In genomic region chr18:50399582-50399981, GRCh38 we compare ENCODE assay signal across 24 cellular contexts. TPM values are rescaled to one million over a fixed set of nuclear protein-coding genes. Genes with fewer than 3 reads are reported as not detected.
"Had no signal": no experiment of that assay in that cellular context is flagged by ENCODE, and none has a peak within 500 bp of the region (broad histone marks: within the 10 kb centered on the region; RNA-seq: fewer than 3 reads in every experiment).

No MANE protein-coding gene starts in this region.

- H3K27ac Mint-ChIP-seq: memory B cell; naive thymus-derived CD4-positive, alpha-beta T cell; nephron; stimulated activated memory B cell treated with anti-CD40 and anti-IgM and Interleukin-4, amounts not matched to agents 10 μg/mL and 1 μg/mL and 100 μg/mL, for 72 hours; stimulated activated naive CD8-positive, alpha-beta T cell treated with anti-CD3 and anti-CD28 coated beads, Interleukin-15, Interleukin-2, amounts not matched to agents 100 ng/mL and 50 ng/mL, for 24 hours had no signal

- H3K9me3 ChIP-seq: gastrocnemius medialis, psoas muscle, spleen, thoracic aorta, tibial nerve, upper lobe of left lung had no signal

- ATAC-seq: esophagus mucosa; gastrocnemius medialis; left lobe of liver; naive thymus-derived CD4-positive, alpha-beta T cell; psoas muscle; right cardiac atrium; stimulated activated memory B cell treated with anti-CD40 and anti-IgM and Interleukin-4, amounts not matched to agents 10 μg/mL and 1 μg/mL and 100 μg/mL, for 72 hours had no signal

- H3K36me3 ChIP-seq: gastrocnemius medialis, thoracic aorta, tibial nerve, upper lobe of left lung had no signal

- H3K27ac ChIP-seq: dorsolateral prefrontal cortex, epithelial cell of prostate, gastrocnemius medialis, psoas muscle, skin epidermis, spleen, thoracic aorta, tibial nerve, upper lobe of left lung had no signal

- H3K4me3 Mint-ChIP-seq: memory B cell; naive thymus-derived CD4-positive, alpha-beta T cell; stimulated activated memory B cell treated with anti-CD40 and anti-IgM and Interleukin-4, amounts not matched to agents 10 μg/mL and 1 μg/mL and 100 μg/mL, for 72 hours; stimulated activated naive CD8-positive, alpha-beta T cell treated with anti-CD3 and anti-CD28 coated beads, Interleukin-15, Interleukin-2, amounts not matched to agents 100 ng/mL and 50 ng/mL, for 24 hours had no signal

- H3K4me3 ChIP-seq: dorsolateral prefrontal cortex, gastrocnemius medialis, lung, psoas muscle, skin epidermis, spleen, thoracic aorta, tibial nerve, upper lobe of left lung had no signal

- H3K9me3 Mint-ChIP-seq: nephron; stimulated activated naive CD8-positive, alpha-beta T cell treated with anti-CD3 and anti-CD28 coated beads, Interleukin-15, Interleukin-2, amounts not matched to agents 100 ng/mL and 50 ng/mL, for 24 hours had no signal

- H3K4me1 ChIP-seq: gastrocnemius medialis, psoas muscle, spleen had no signal

- H3K4me1 Mint-ChIP-seq: memory B cell had no signal

- DNase-seq: dorsolateral prefrontal cortex; effector CD4-positive, alpha-beta T cell; gastrocnemius medialis; head of caudate nucleus; kidney; midbrain; naive thymus-derived CD4-positive, alpha-beta T cell; nucleus accumbens; psoas muscle; right cardiac atrium; spleen; stimulated activated CD4-positive, alpha-beta T cell treated with anti-CD3 and anti-CD28 coated beads, Interleukin-4, amount 100 ng/mL, for 4 hours; upper lobe of left lung had no signal

RNA-seq across cellular contexts. Expression of gene SKA1, which starts 24.7 kb away (rescaled TPM):
- total RNA-seq: thoracic aorta, tibial nerve had no signal
